In the genomic region with DNA sequence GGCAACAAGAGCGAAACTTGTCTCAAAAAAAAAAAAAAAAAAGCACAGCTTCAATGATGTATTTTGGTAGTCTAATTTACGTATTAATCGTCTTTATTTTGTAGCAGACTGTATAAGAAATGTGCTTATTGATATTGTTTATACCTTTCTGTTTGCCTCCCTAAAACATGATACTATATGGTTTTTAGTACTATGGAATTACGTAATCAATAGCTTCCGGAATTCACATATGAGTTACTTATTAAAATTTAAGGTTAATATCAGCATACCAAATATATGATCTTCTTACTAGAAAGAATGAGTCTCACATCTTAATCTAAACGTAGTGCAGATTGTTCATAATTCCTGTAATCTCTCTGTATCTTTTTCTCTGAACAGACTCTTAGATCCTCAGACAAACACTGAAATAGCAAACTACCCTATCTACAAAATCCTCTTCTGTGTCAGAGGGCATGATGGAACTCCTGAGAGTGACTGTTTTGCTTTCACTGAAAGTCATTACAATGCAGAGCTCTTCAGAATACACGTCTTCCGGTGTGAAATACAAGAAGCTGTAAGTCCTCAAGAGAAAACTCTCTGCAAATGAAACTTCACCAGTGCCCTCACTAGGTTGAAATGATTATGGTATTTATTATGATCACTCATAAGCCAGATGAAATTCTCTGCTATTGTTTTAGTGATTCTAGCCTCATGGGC, we compare ENCODE assay signal across 11 cellular contexts. TPM values are rescaled to one million over a fixed set of nuclear protein-coding genes. Genes with fewer than 3 reads are reported as not detected.
A peak's percentile ranks its signal among the peaks of the same experiment; 100 is the strongest.
DNase-seq lines count a peak whose midpoint lies in the region; ATAC-seq lines count a peak whose summit lies in the region.
"Had no signal": no experiment of that assay in that cellular context is flagged by ENCODE, and none has a peak within 500 bp of the region (broad histone marks: within the 10 kb centered on the region; RNA-seq: fewer than 3 reads in every experiment).

No MANE protein-coding gene starts in this region.

- H3K27ac Mint-ChIP-seq in activated CD8-positive, alpha-beta memory T cell treated with anti-CD3 and anti-CD28 coated beads, Interleukin-2, amount 10 ng/mL, durations not matched to agents 7 days and 5 days, result peak overlapping the region; percentile 29
- H3K27ac Mint-ChIP-seq in naive thymus-derived CD4-positive, alpha-beta T cell, result peak overlapping the region in 6 of 9 donors; percentile 2 to 69 (median 45)

- H3K9me3 ChIP-seq in Karpas-422 (ENCODE audit: low read length), result no peaks in the 10 kb centered on the region
- no peaks in the 10 kb centered on the region for H3K9me3 ChIP-seq in naive thymus-derived CD4-positive, alpha-beta T cell (ENCODE audit: control insufficient read depth in 2 of 3, low read length in 3 of 3)
- H3K9me3 ChIP-seq: A549 had no signal

- no peaks in the 10 kb centered on the region for H4K20me1 ChIP-seq in Karpas-422 (ENCODE audit: insufficient read depth, low read depth, low read length)

- H3K9me3 Mint-ChIP-seq in activated CD8-positive, alpha-beta memory T cell treated with anti-CD3 and anti-CD28 coated beads, Interleukin-2, amount 10 ng/mL, durations not matched to agents 7 days and 5 days (ENCODE audit: low read depth), result no peaks in the 10 kb centered on the region
- no peaks in the 10 kb centered on the region for H3K9me3 Mint-ChIP-seq in naive thymus-derived CD4-positive, alpha-beta T cell

- H3K4me2 ChIP-seq in Karpas-422 (ENCODE audit: low read depth, low read length, poor library complexity, severe bottlenecking), result no peak overlapping the region
- H3K4me2 ChIP-seq: A549 had no signal

- H3K36me3 Mint-ChIP-seq in activated CD8-positive, alpha-beta memory T cell treated with anti-CD3 and anti-CD28 coated beads, Interleukin-2, amount 10 ng/mL, durations not matched to agents 7 days and 5 days, result peaks cover 3% of the 10 kb centered on the region
- H3K36me3 Mint-ChIP-seq in naive thymus-derived CD4-positive, alpha-beta T cell, result peaks cover 3 to 12% (median 7%) of the 10 kb centered on the region in 5 donors

- H3K4me3 ChIP-seq in Karpas-422 (ENCODE audit: low read length), result no peak overlapping the region
- H3K4me3 ChIP-seq in naive thymus-derived CD4-positive, alpha-beta T cell (ENCODE audit: low read length), result no peak overlapping the region
- H3K4me3 ChIP-seq: A549 had no signal

- H3K9me2 ChIP-seq in Karpas-422 (replicated peaks; ENCODE audit: insufficient read depth, low read length), result no peaks in the 10 kb centered on the region

- peaks cover 36% of the 10 kb centered on the region for H3K36me3 ChIP-seq in Karpas-422 (ENCODE audit: insufficient read depth, low read length)
- peaks cover 0 to 35% (median 6%) of the 10 kb centered on the region in 3 experiments for H3K36me3 ChIP-seq in naive thymus-derived CD4-positive, alpha-beta T cell (ENCODE audit: control insufficient read depth in 2 of 3, insufficient read depth in 3 of 3, low read length in 3 of 3)

- no peaks in the 10 kb centered on the region for H3K27me3 ChIP-seq in Karpas-422 (ENCODE audit: low read length)
- H3K27me3 ChIP-seq in naive thymus-derived CD4-positive, alpha-beta T cell (ENCODE audit: control insufficient read depth in 2 of 2, insufficient read depth in 2 of 2, low read length in 2 of 2), result no peaks in the 10 kb centered on the region

- ATAC-seq in activated CD8-positive, alpha-beta memory T cell treated with anti-CD3 and anti-CD28 coated beads, Interleukin-2, amount 10 ng/mL, durations not matched to agents 7 days and 5 days, result peak; percentile 59
- ATAC-seq in GM21825 (IDR thresholded peaks at IDR 0.05; ENCODE audit: unreplicated experiment), result peak; percentile 72
- no peak for ATAC-seq in naive thymus-derived CD4-positive, alpha-beta T cell
- ATAC-seq: A549 had no signal

- DNase-seq in activated CD8-positive, alpha-beta memory T cell treated with anti-CD3 and anti-CD28 coated beads, Interleukin-2, amount 10 ng/mL, durations not matched to agents 7 days and 5 days, result no peak
- DNase-seq in activated CD8-positive, alpha-beta memory T cell treated with anti-CD3 and anti-CD28 coated beads, Interleukin-2, amount 50 U/mL, for 4 hours, result no peak
- DNase-seq in Karpas-422, result peak; percentile 45
- DNase-seq in naive thymus-derived CD4-positive, alpha-beta T cell, result peak in 1 of 9 donors; percentile 1
- DNase-seq in HK-2 (ENCODE audit: unreplicated experiment), result no peak
- DNase-seq in caudate nucleus (lab: John Stamatoyannopoulos, UW), result no peak
- DNase-seq in activated gamma-delta T cell treated with Interleukin-2 at 50 U/mL for 16 hours, result no peak
- DNase-seq: activated CD4-positive, CD25-positive, alpha-beta regulatory T cell had no signal

- H3K4me1 ChIP-seq in Karpas-422 (ENCODE audit: low read length), result no peaks in the 10 kb centered on the region; the same call in 1 of the 2 replicates
- H3K4me1 ChIP-seq in naive thymus-derived CD4-positive, alpha-beta T cell (ENCODE audit: control insufficient read depth in 2 of 2, insufficient read depth in 2 of 2, low read length in 2 of 2), result no peaks in the 10 kb centered on the region
- H3K4me1 ChIP-seq: A549, parathyroid adenoma had no signal

- H3K9ac ChIP-seq in Karpas-422 (ENCODE audit: low read length), result no peak overlapping the region
- H3K9ac ChIP-seq: parathyroid adenoma had no signal

- no peak overlapping the region for H2AFZ ChIP-seq in Karpas-422 (ENCODE audit: low read length)
- H2AFZ ChIP-seq: parathyroid adenoma had no signal

- intact Hi-C loops in naive thymus-derived CD4-positive, alpha-beta T cell (cut with micrococcal nuclease), result loop anchor here (2.0 to 5.0 kb wide), 2 partner anchors 47 to 48 kb away; a partner anchor contains a TSS

- H3K27ac ChIP-seq in Karpas-422 (ENCODE audit: low read length) (no peak overlapping the region), caudate nucleus (ENCODE audit: low read depth, low read length) (no peak overlapping the region)
- no peak overlapping the region for H3K27ac ChIP-seq in naive thymus-derived CD4-positive, alpha-beta T cell (ENCODE audit: low read depth, low read length)
- H3K27ac ChIP-seq: A549, parathyroid adenoma had no signal

- H3K4me1 Mint-ChIP-seq in activated CD8-positive, alpha-beta memory T cell treated with anti-CD3 and anti-CD28 coated beads, Interleukin-2, amount 10 ng/mL, durations not matched to agents 7 days and 5 days, result peaks cover 7% of the 10 kb centered on the region
- peaks cover 0 to 6% (median 4%) of the 10 kb centered on the region in 7 donors for H3K4me1 Mint-ChIP-seq in naive thymus-derived CD4-positive, alpha-beta T cell

- no peaks in the 10 kb centered on the region for H3K27me3 Mint-ChIP-seq in activated CD8-positive, alpha-beta memory T cell treated with anti-CD3 and anti-CD28 coated beads, Interleukin-2, amount 10 ng/mL, durations not matched to agents 7 days and 5 days
- no peaks in the 10 kb centered on the region for H3K27me3 Mint-ChIP-seq in naive thymus-derived CD4-positive, alpha-beta T cell

- CTCF ChIA-PET in activated CD8-positive, alpha-beta memory T cell treated with anti-CD3 and anti-CD28 coated beads, Interleukin-2, amount 10 ng/mL, durations not matched to agents 7 days and 5 days (lab: Charles Lee), result interaction anchor here (0.7 to 1.4 kb wide), 3 partner anchors 19 to 361 kb away, joined by 3 read pairs; no protein-coding TSS in a partner anchor
- CTCF ChIA-PET in naive thymus-derived CD4-positive, alpha-beta T cell (lab: Charles Lee), result no interaction called here

- POLR2A ChIA-PET in naive thymus-derived CD4-positive, alpha-beta T cell (lab: Charles Lee), result no interaction called here

- H3K79me2 ChIP-seq in Karpas-422 (ENCODE audit: low read length), result peaks cover 29% of the 10 kb centered on the region
- H3K79me2 ChIP-seq: parathyroid adenoma had no signal

- H3K4me3 Mint-ChIP-seq in activated CD8-positive, alpha-beta memory T cell treated with anti-CD3 and anti-CD28 coated beads, Interleukin-2, amount 10 ng/mL, durations not matched to agents 7 days and 5 days, result no peak overlapping the region
- no peak overlapping the region for H3K4me3 Mint-ChIP-seq in naive thymus-derived CD4-positive, alpha-beta T cell

RNA-seq across cellular contexts. Expression of a gene that starts 44.4 kb away (rescaled TPM):
- 1 to 10 TPM in 1 of 2 experiments, under 1 TPM in 1; 0.37 to 1.2 TPM for total RNA-seq in activated CD8-positive, alpha-beta memory T cell treated with anti-CD3 and anti-CD28 coated beads, Interleukin-2, amount 10 ng/mL, durations not matched to agents 7 days and 5 days
- total RNA-seq in Karpas-422 (2014; rRNA removed; shearing (Covaris generic); ENCODE audit: low replicate concordance), result 0.54 and 16.8 TPM in 2 replicates
- total RNA-seq in naive thymus-derived CD4-positive, alpha-beta T cell, result 1 to 10 TPM in 4 of 5 experiments, not detected in 1; 1.1 to 2.4 (median 1.8) TPM
- not detected for polyA plus RNA-seq in naive thymus-derived CD4-positive, alpha-beta T cell

RNA-seq across cellular contexts. Expression of a gene that starts 48.2 kb away (rescaled TPM):
- 10 to 100 TPM; 24.2 to 27.0 TPM for total RNA-seq in activated CD8-positive, alpha-beta memory T cell treated with anti-CD3 and anti-CD28 coated beads, Interleukin-2, amount 10 ng/mL, durations not matched to agents 7 days and 5 days
- total RNA-seq in Karpas-422 (2014; rRNA removed; shearing (Covaris generic); ENCODE audit: low replicate concordance), result 46.0 and 85.1 TPM in 2 replicates
- 10 to 100 TPM; 33.8 to 45.7 (median 45.0) TPM for total RNA-seq in naive thymus-derived CD4-positive, alpha-beta T cell
- 10 to 100 TPM; 25.5 to 28.5 TPM for polyA plus RNA-seq in naive thymus-derived CD4-positive, alpha-beta T cell

RNA-seq across cellular contexts. Expression of a gene that starts 57.8 kb away (rescaled TPM):
- total RNA-seq in activated CD8-positive, alpha-beta memory T cell treated with anti-CD3 and anti-CD28 coated beads, Interleukin-2, amount 10 ng/mL, durations not matched to agents 7 days and 5 days, result 1 to 10 TPM; 7.7 to 9.0 TPM
- 7.6 and 21.8 TPM in 2 replicates for total RNA-seq in Karpas-422 (2014; rRNA removed; shearing (Covaris generic); ENCODE audit: low replicate concordance)
- 10 to 100 TPM in 2 of 5 experiments, 1 to 10 TPM in 3; 4.6 to 11.0 (median 8.6) TPM for total RNA-seq in naive thymus-derived CD4-positive, alpha-beta T cell
- 1 to 10 TPM; 1.1 to 1.2 TPM for polyA plus RNA-seq in naive thymus-derived CD4-positive, alpha-beta T cell
